Comparison of ENCODE assay signal across 14 cellular contexts in genomic region chr20:1300083-1300840, GRCh38. TPM values are rescaled to one million over a fixed set of nuclear protein-coding genes. Genes with fewer than 3 reads are reported as not detected.
DNase-seq lines count a peak whose midpoint lies in the region; ATAC-seq, FAIRE-seq and TF ChIP-seq lines count a peak whose summit lies in the region.
"Had no signal": no experiment of that assay in that cellular context is flagged by ENCODE, and none has a peak within 500 bp of the region (broad histone marks: within the 10 kb centered on the region; RNA-seq: fewer than 3 reads in every experiment).

No MANE protein-coding gene starts in this region.

- POLR2A ChIA-PET in PC-9 (lab: Charles Lee; ENCODE audit: unreplicated experiment) = interaction anchor here (0.6 to 0.7 kb wide), 3 partner anchors 38 to 457 kb away, joined by 3 to 16 read pairs (median 10); no protein-coding TSS in a partner anchor

- CTCF ChIA-PET in mammary epithelial cell (lab: Charles Lee; ENCODE audit: low non-redundant PET) (no interaction called here), PC-9 (lab: Charles Lee) (no interaction called here)

- peaks cover 21% of the 10 kb centered on the region for H3K4me1 ChIP-seq in mammary epithelial cell (ENCODE audit: insufficient read depth, low read length)
- H3K4me1 ChIP-seq in breast epithelium = no peaks in the 10 kb centered on the region
- H3K4me1 ChIP-seq in PC-9 (replicated peaks; ENCODE audit: insufficient read depth) = peaks cover 11% of the 10 kb centered on the region
- H3K4me1 ChIP-seq in foreskin keratinocyte = peaks cover 8% of the 10 kb centered on the region

- no peak overlapping the region for H2AFZ ChIP-seq in mammary epithelial cell (ENCODE audit: low read depth, low read length)
- H2AFZ ChIP-seq in PC-9 = no peak overlapping the region

- H3K27ac ChIP-seq in mammary epithelial cell (ENCODE audit: insufficient read depth, low read depth, low read length) (no peak overlapping the region), breast epithelium (no peak overlapping the region), PC-9 (peak overlapping the region; percentile 32; the same call in 1 of the 2 replicates), dorsolateral prefrontal cortex (peak overlapping the region in 51 of 59 donors; percentile 12 to 81 (median 61)), foreskin keratinocyte (no peak overlapping the region)
- H3K27ac ChIP-seq: esophagus squamous epithelium, ovary had no signal

- H3K79me2 ChIP-seq in mammary epithelial cell (ENCODE audit: insufficient read depth, low read length) (no peaks in the 10 kb centered on the region), PC-9 (ENCODE audit: low read depth) (no peaks in the 10 kb centered on the region)

- no peaks in the 10 kb centered on the region for H3K36me3 ChIP-seq in mammary epithelial cell (ENCODE audit: insufficient read depth, low read length)
- H3K36me3 ChIP-seq in breast epithelium = no peaks in the 10 kb centered on the region
- no peaks in the 10 kb centered on the region for H3K36me3 ChIP-seq in PC-9 (ENCODE audit: low read depth)
- H3K36me3 ChIP-seq: ovary had no signal

- H3K9me3 ChIP-seq in mammary epithelial cell (replicated peaks; ENCODE audit: insufficient read depth, low read length) = no peaks in the 10 kb centered on the region
- H3K9me3 ChIP-seq in breast epithelium = no peaks in the 10 kb centered on the region
- no peaks in the 10 kb centered on the region for H3K9me3 ChIP-seq in PC-9 (ENCODE audit: insufficient read depth, low read depth)
- H3K9me3 ChIP-seq: esophagus squamous epithelium, heart right ventricle, mucosa of descending colon, ovary had no signal

- H4K20me1 ChIP-seq in mammary epithelial cell (ENCODE audit: insufficient read depth, low read length) = no peaks in the 10 kb centered on the region
- no peaks in the 10 kb centered on the region for H4K20me1 ChIP-seq in PC-9 (ENCODE audit: insufficient read depth)

- H3K9me2 ChIP-seq in PC-9 (ENCODE audit: insufficient read depth) = no peaks in the 10 kb centered on the region

- no peak overlapping the region for H3K9ac ChIP-seq in mammary epithelial cell (ENCODE audit: insufficient read depth, low read length)

- no TSS peak for BruUV-seq in mammary epithelial cell (replicated peaks; lab: Mats Ljungman, UMichigan)
- TSS peak; percentile 50 for BruUV-seq in PC-9 (replicated peaks; lab: Mats Ljungman, UMichigan)

- peak overlapping the region; percentile 8 for H3K4me2 ChIP-seq in mammary epithelial cell (ENCODE audit: insufficient read depth, low read depth, low read length)
- H3K4me2 ChIP-seq in PC-9 = peak overlapping the region; percentile 37

- no peaks in the 10 kb centered on the region for H3F3A ChIP-seq in PC-9 (ENCODE audit: insufficient read depth, low read depth)

- no peak for ATAC-seq in HG03342 (IDR thresholded peaks at IDR 0.05; ENCODE audit: unreplicated experiment)
- ATAC-seq in foreskin keratinocyte = no peak
- ATAC-seq: heart right ventricle had no signal

- in situ Hi-C loops in mammary epithelial cell (cut with MboI; ENCODE audit: low sequenced_read_pairs in 2 of 2) = no loop called here

- TF ChIP-seq CTCF in mammary epithelial cell (conservative IDR thresholded peaks at IDR 0.05 in 1 of 2, IDR thresholded peaks at IDR 0.05 in 1 of 2; ENCODE audit: extremely low read depth in 1 of 2, insufficient read depth in 1 of 2, low read depth in 1 of 2, low read length in 2 of 2) (no peak), breast epithelium (IDR thresholded peaks at IDR 0.05) (no peak), PC-9 (conservative IDR thresholded peaks at IDR 0.05) (no peak), dorsolateral prefrontal cortex (IDR thresholded peaks at IDR 0.05 in 54 of 56, conservative IDR thresholded peaks at IDR 0.05 in 2 of 56; ENCODE audit: low read depth in 1 of 56, partially characterized antibody in 56 of 56) (no peak), foreskin keratinocyte (conservative IDR thresholded peaks at IDR 0.05) (no peak)

- 91% methylated on average over 15 of the region's 18 CpGs for WGBS in mammary epithelial cell (ENCODE audit: low coverage, missing lambda C conversion rate)

- H3K27me3 ChIP-seq in mammary epithelial cell (ENCODE audit: insufficient read depth, low read length) (no peaks in the 10 kb centered on the region), breast epithelium (no peaks in the 10 kb centered on the region), PC-9 (ENCODE audit: insufficient read depth, low read depth) (no peaks in the 10 kb centered on the region), dorsolateral prefrontal cortex (no peaks in the 10 kb centered on the region), foreskin keratinocyte (no peaks in the 10 kb centered on the region)
- H3K27me3 ChIP-seq: esophagus squamous epithelium, heart right ventricle, ovary had no signal

- no peak overlapping the region for H3K4me3 ChIP-seq in mammary epithelial cell (replicated peaks in 1 of 3; ENCODE audit: insufficient read depth in 1 of 3, low read depth in 2 of 3, low read length in 3 of 3)
- no peak overlapping the region for H3K4me3 ChIP-seq in breast epithelium
- H3K4me3 ChIP-seq in PC-9 = no peak overlapping the region
- H3K4me3 ChIP-seq in dorsolateral prefrontal cortex = no peak overlapping the region
- H3K4me3 ChIP-seq: esophagus squamous epithelium, heart right ventricle, mucosa of descending colon, ovary had no signal

- dilution Hi-C loops in mammary epithelial cell (cut with HindIII; ENCODE audit: low sequenced_read_pairs) = no loop called here

- intact Hi-C loops in mammary epithelial cell (cut with micrococcal nuclease) (no loop called here), breast epithelium (cut with DNase I; ENCODE audit: low total_unique reads) (loop anchor here (10.0 kb wide), 1 partner anchor 145 kb away; no protein-coding TSS in a partner anchor), PC-9 (cut with micrococcal nuclease; ENCODE audit: unreplicated experiment) (no loop called here), dorsolateral prefrontal cortex (cut with DNase I) (no loop called here)

- DNase-seq in mammary epithelial cell (no peak), breast epithelium (ENCODE audit: low spot score in 2 of 2) (no peak), PC-9 (no peak), dorsolateral prefrontal cortex (no peak), GM12892 (ENCODE audit: insufficient read length) (no peak), foreskin keratinocyte (no peak)
- DNase-seq: esophagus squamous epithelium; heart right ventricle; NCI-H1048; ovary; stimulated activated naive B cell treated with anti-CD40 and anti-IgM and Interleukin-4, amounts not matched to agents 10 μg/mL and 1 μg/mL and 100 μg/mL, for 72 hours had no signal

- no peak for TF ChIP-seq POLR2A in breast epithelium (IDR thresholded peaks at IDR 0.05)
- TF ChIP-seq POLR2A in GM12892 (IDR thresholded peaks at IDR 0.05; ENCODE audit: low read depth, low read length) = no peak

- FAIRE-seq in GM12892 (lab: Jason Lieb, UNC) = no peak
- FAIRE-seq: small intestine had no signal

RNA-seq across cellular contexts. Expression of gene SDCBP2, which starts 28.7 kb away (rescaled TPM):
- 10 to 100 TPM in 1 of 2 donors, 1 to 10 TPM in 1; 9.1 to 13.8 TPM for total RNA-seq in mammary epithelial cell
- polyA plus RNA-seq in mammary epithelial cell = 22.2 TPM
- not detected for polyA minus RNA-seq in mammary epithelial cell
- total RNA-seq in breast epithelium = 10 to 100 TPM in 1 of 3 donors, 1 to 10 TPM in 2; 5.0 to 10.8 (median 9.8) TPM
- 12.3 and 14.8 TPM in 2 replicates for total RNA-seq in PC-9 (2021)
- total RNA-seq in dorsolateral prefrontal cortex = 10 to 100 TPM in 118 of 120 experiments, 1 to 10 TPM in 2; 6.5 to 34.6 (median 21.2) TPM
- 1.1 TPM for polyA plus RNA-seq in GM12892 (2012; ENCODE audit: missing spikeins)
- total RNA-seq in foreskin keratinocyte = 2.9 and 5.3 TPM in 2 replicates
- 3.8 and 6.3 TPM in 2 replicates for polyA plus RNA-seq in foreskin keratinocyte

RNA-seq across cellular contexts. Expression of gene SNPH, which starts 34.2 kb away (rescaled TPM):
- total RNA-seq in mammary epithelial cell (10 to 100 TPM in 1 of 2 donors, 1 to 10 TPM in 1; 7.6 to 11.2 TPM), breast epithelium (1 to 10 TPM; 2.3 to 4.0 (median 3.5) TPM), PC-9 (2021) (3.4 and 4.0 TPM in 2 replicates), dorsolateral prefrontal cortex (100 to 1,000 TPM in 109 of 120 experiments, 10 to 100 TPM in 11; 41.7 to 197 (median 132) TPM), foreskin keratinocyte (4.9 and 6.0 TPM in 2 replicates)
- polyA plus RNA-seq in mammary epithelial cell (0.71 TPM), foreskin keratinocyte (2.7 and 3.0 TPM in 2 replicates)
- polyA minus RNA-seq in mammary epithelial cell = 2.1 TPM
- 0.04 TPM for polyA plus RNA-seq in GM12892 (2012; ENCODE audit: missing spikeins)

Comparison
In these comparisons a context has a peak if more than half of its experiments do, and no peak if none do; other contexts are left out.
1. H3K27ac ChIP-seq: peak in PC-9 (single experiment) and dorsolateral prefrontal cortex (51 of 59); none in mammary epithelial cell (single experiment), breast epithelium (0 of 2) and foreskin keratinocyte (single experiment).